ENCODE assay signal across 1 cellular context in genomic region chr17:44919411-44919810, GRCh38.
TF ChIP-seq lines count a peak whose summit lies in the region.

No MANE protein-coding gene starts in this region.

TF ChIP-seq in IMR-90, 13 proteins besides CTCF, POLR2A, EP300 and RAD21:
- TF ChIP-seq NFE2L2 (IDR thresholded peaks at IDR 0.05; ENCODE audit: low read depth, low read length) (no peak), SMC3 (IDR thresholded peaks at IDR 0.05; ENCODE audit: low read depth, low read length) (no peak), MXI1 (IDR thresholded peaks at IDR 0.05; ENCODE audit: borderline replicate concordance, low read depth, low read length) (no peak), FOS (IDR thresholded peaks at IDR 0.05; ENCODE audit: low read depth, low read length) (no peak), CEBPB (IDR thresholded peaks at IDR 0.05; ENCODE audit: low read depth, low read length) (no peak), MAFK (IDR thresholded peaks at IDR 0.05; ENCODE audit: low read depth, low read length) (no peak), RFX5 (IDR thresholded peaks at IDR 0.05; ENCODE audit: low read depth, low read length) (no peak), CHD1 (IDR thresholded peaks at IDR 0.05; ENCODE audit: low read depth, low read length) (no peak), BHLHE40 (IDR thresholded peaks at IDR 0.05; ENCODE audit: low read depth, low read length) (no peak), MAZ (IDR thresholded peaks at IDR 0.05; ENCODE audit: borderline replicate concordance, low read depth, low read length) (no peak), RCOR1 (IDR thresholded peaks at IDR 0.05; ENCODE audit: insufficient replicate concordance, low read length) (no peak)
- TF ChIP-seq, protein P1, sequence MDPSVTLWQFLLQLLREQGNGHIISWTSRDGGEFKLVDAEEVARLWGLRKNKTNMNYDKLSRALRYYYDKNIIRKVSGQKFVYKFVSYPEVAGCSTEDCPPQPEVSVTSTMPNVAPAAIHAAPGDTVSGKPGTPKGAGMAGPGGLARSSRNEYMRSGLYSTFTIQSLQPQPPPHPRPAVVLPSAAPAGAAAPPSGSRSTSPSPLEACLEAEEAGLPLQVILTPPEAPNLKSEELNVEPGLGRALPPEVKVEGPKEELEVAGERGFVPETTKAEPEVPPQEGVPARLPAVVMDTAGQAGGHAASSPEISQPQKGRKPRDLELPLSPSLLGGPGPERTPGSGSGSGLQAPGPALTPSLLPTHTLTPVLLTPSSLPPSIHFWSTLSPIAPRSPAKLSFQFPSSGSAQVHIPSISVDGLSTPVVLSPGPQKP (IDR thresholded peaks at IDR 0.05; ENCODE audit: borderline replicate concordance, low read depth, low read length): no peak
- TF ChIP-seq, protein P2, sequence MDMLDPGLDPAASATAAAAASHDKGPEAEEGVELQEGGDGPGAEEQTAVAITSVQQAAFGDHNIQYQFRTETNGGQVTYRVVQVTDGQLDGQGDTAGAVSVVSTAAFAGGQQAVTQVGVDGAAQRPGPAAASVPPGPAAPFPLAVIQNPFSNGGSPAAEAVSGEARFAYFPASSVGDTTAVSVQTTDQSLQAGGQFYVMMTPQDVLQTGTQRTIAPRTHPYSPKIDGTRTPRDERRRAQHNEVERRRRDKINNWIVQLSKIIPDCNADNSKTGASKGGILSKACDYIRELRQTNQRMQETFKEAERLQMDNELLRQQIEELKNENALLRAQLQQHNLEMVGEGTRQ (IDR thresholded peaks at IDR 0.05; ENCODE audit: low read depth, low read length): no peak
